Comparison of ENCODE assay signal across 2 cellular contexts in the genomic region with DNA sequence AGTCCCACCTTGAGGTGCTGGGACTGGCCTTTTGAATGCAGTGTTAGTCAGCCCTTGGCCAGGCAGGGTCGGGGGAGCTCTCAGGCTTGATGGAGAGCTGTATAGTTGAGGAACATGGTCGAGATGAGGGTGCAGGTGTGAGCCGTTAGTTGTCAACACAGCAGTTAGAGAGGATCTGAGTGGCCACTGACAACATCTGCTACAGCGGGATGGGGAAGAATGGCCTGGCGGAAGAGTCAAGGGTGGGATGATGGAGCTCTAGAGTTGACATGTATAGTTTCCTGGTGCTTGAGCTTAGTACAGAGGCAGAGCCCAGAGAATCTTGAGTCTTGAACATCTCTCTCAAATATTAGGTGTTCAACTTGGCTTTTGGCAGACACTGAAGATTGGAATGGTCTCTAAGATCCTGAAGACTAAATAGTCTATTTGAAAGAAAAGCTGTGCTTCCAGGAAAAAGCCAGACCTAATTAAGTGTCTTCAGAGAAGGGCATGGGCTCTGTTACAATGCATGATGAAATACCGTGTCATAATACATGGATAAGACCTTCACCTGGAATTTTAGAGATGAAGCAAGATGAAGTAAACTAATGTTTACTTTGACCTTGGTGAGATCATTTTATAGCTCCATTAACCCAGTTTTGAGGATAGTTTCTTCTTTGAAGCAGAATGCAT.
TF ChIP-seq lines count a peak whose summit lies in the region.

No MANE protein-coding gene starts in this region.

TF ChIP-seq in K562, 482 proteins besides CTCF, POLR2A, EP300 and RAD21 (continued from another document):
- TF ChIP-seq, protein P1, sequence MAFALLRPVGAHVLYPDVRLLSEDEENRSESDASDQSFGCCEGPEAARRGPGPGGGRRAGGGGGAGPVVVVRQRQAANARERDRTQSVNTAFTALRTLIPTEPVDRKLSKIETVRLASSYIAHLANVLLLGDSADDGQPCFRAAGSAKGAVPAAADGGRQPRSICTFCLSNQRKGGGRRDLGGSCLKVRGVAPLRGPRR (CRISPR knock-in tag; IDR thresholded peaks at IDR 0.05) = no peak
- TF ChIP-seq KAT8 (IDR thresholded peaks at IDR 0.05; ENCODE audit: low read depth) (no peak), RBFOX2 (IDR thresholded peaks at IDR 0.05; ENCODE audit: low read depth, low read length) (no peak), FOXM1 (IDR thresholded peaks at IDR 0.05; ENCODE audit: low read depth) (no peak), FOXM1 (CRISPR knock-in tag; IDR thresholded peaks at IDR 0.05; ENCODE audit: low read depth) (no peak), PHTF2 (CRISPR knock-in tag; IDR thresholded peaks at IDR 0.05) (no peak)
- TF ChIP-seq, protein P2, sequence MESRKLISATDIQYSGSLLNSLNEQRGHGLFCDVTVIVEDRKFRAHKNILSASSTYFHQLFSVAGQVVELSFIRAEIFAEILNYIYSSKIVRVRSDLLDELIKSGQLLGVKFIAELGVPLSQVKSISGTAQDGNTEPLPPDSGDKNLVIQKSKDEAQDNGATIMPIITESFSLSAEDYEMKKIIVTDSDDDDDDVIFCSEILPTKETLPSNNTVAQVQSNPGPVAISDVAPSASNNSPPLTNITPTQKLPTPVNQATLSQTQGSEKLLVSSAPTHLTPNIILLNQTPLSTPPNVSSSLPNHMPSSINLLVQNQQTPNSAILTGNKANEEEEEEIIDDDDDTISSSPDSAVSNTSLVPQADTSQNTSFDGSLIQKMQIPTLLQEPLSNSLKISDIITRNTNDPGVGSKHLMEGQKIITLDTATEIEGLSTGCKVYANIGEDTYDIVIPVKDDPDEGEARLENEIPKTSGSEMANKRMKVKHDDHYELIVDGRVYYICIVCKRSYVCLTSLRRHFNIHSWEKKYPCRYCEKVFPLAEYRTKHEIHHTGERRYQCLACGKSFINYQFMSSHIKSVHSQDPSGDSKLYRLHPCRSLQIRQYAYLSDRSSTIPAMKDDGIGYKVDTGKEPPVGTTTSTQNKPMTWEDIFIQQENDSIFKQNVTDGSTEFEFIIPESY (CRISPR knock-in tag; IDR thresholded peaks at IDR 0.05) = peak; percentile 59; the same call in 1 of the 2 replicates
- TF ChIP-seq, protein P3, sequence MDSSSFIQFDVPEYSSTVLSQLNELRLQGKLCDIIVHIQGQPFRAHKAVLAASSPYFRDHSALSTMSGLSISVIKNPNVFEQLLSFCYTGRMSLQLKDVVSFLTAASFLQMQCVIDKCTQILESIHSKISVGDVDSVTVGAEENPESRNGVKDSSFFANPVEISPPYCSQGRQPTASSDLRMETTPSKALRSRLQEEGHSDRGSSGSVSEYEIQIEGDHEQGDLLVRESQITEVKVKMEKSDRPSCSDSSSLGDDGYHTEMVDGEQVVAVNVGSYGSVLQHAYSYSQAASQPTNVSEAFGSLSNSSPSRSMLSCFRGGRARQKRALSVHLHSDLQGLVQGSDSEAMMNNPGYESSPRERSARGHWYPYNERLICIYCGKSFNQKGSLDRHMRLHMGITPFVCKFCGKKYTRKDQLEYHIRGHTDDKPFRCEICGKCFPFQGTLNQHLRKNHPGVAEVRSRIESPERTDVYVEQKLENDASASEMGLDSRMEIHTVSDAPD (CRISPR knock-in tag; IDR thresholded peaks at IDR 0.05) = no peak

TF ChIP-seq in liver, 16 proteins besides CTCF, POLR2A, EP300 and RAD21 (continued from another document):
- TF ChIP-seq, protein P2 (IDR thresholded peaks at IDR 0.05) = peak; percentile 33
- no peak for TF ChIP-seq EGR1 (IDR thresholded peaks at IDR 0.05; ENCODE audit: low read depth in 2 of 2)
- TF ChIP-seq FOXA1 (IDR thresholded peaks at IDR 0.05) = no peak
- no peak for TF ChIP-seq YY1 (IDR thresholded peaks at IDR 0.05)
- TF ChIP-seq, protein P4, sequence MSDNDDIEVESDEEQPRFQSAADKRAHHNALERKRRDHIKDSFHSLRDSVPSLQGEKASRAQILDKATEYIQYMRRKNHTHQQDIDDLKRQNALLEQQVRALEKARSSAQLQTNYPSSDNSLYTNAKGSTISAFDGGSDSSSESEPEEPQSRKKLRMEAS (IDR thresholded peaks at IDR 0.05) = no peak
- no peak for TF ChIP-seq SP1 (IDR thresholded peaks at IDR 0.05)
